ENCODE assay signal across 26 cellular contexts in the genomic region with DNA sequence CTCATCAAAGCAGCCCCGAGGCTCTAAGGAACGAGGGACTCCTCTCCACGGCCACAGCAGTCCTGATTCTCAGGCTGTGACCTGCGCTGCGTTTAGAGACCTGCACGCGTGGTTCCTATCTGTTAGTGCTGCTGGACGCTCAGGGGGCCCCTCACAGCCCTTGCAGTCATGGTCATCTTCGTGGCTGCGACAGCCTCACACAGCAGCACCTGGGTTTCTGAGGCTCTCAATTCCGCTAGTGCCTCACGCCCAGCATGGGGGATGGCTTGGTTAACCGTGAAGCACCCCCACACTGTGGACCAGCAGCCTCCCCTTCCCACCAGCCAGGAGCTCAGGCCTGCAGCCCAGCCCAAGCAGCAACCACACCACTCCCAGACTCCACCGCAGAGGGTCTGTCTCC. TPM values are rescaled to one million over a fixed set of nuclear protein-coding genes. Genes with fewer than 3 reads are reported as not detected.
DNase-seq lines count a peak whose midpoint lies in the region; ATAC-seq, FAIRE-seq and TF ChIP-seq lines count a peak whose summit lies in the region.
"Had no signal": no experiment of that assay in that cellular context is flagged by ENCODE, and none has a peak within 500 bp of the region (broad histone marks: within the 10 kb centered on the region; RNA-seq: fewer than 3 reads in every experiment).

No MANE protein-coding gene starts in this region.

- H3K14ac ChIP-seq in IMR-90 (replicated peaks; ENCODE audit: low read depth, low read length) = no peak overlapping the region

- no peaks in the 10 kb centered on the region for H3K9me1 ChIP-seq in IMR-90 (ENCODE audit: insufficient read depth, low read length)

- FAIRE-seq in HepG2 (lab: Jason Lieb, UNC) = no peak
- FAIRE-seq: H54 had no signal

- no peak overlapping the region for H2BK20ac ChIP-seq in IMR-90 (ENCODE audit: low read depth, low read length)

- ATAC-seq in IMR-90 (ENCODE audit: low read depth) (no peak), HepG2 (no peak)
- ATAC-seq: body of pancreas, esophagus mucosa, foreskin keratinocyte had no signal

- TF ChIP-seq RAD21 in IMR-90 (IDR thresholded peaks at IDR 0.05; ENCODE audit: low read length) = no peak
- TF ChIP-seq RAD21 in HepG2 (CRISPR knock-in tag; IDR thresholded peaks at IDR 0.05) = no peak

- dilution Hi-C loops in IMR-90 (cut with HindIII; ENCODE audit: low sequenced_read_pairs, unreplicated experiment) = no loop called here

- TF ChIP-seq EP300 in HepG2 (IDR thresholded peaks at IDR 0.05; ENCODE audit: low read depth in 2 of 2, low read length in 2 of 2) = no peak
- no peak for TF ChIP-seq EP300 in HepG2 (CRISPR knock-in tag; IDR thresholded peaks at IDR 0.05; ENCODE audit: borderline replicate concordance)

- H3F3A ChIP-seq in MM.1S (ENCODE audit: insufficient read depth, low read length) = no peaks in the 10 kb centered on the region

- H2BK15ac ChIP-seq in IMR-90 (ENCODE audit: low read depth, low read length) = no peak overlapping the region

- no peak overlapping the region for H4K5ac ChIP-seq in IMR-90 (ENCODE audit: low read depth, low read length)

- no peaks in the 10 kb centered on the region; the same call in 1 of the 2 replicates for H4K20me1 ChIP-seq in IMR-90 (ENCODE audit: insufficient read depth, low read length)
- no peaks in the 10 kb centered on the region for H4K20me1 ChIP-seq in HepG2 (ENCODE audit: insufficient read depth, low read length)
- no peaks in the 10 kb centered on the region for H4K20me1 ChIP-seq in MM.1S (ENCODE audit: insufficient read depth, low read length)

- CTCF ChIA-PET in IMR-90 (lab: Yijun Ruan, JAX) (no interaction called here), HepG2 (lab: Yijun Ruan, JAX; ENCODE audit: low intra/inter-chr PET ratio, low total read pairs) (interaction anchor here (3.1 kb wide), 1 partner anchor 188 kb away, joined by 30 read pairs; the partner anchor contains the start of gene FAAP20)

- no peak for TF ChIP-seq POLR2A in IMR-90 (IDR thresholded peaks at IDR 0.05; ENCODE audit: low read depth, low read length)
- no peak for TF ChIP-seq POLR2A in adrenal gland (IDR thresholded peaks at IDR 0.05)
- TF ChIP-seq POLR2A in HepG2 (IDR thresholded peaks at IDR 0.05; ENCODE audit: insufficient read depth in 1 of 2, low read depth in 2 of 2, low read length in 2 of 2) = no peak
- TF ChIP-seq POLR2A in spleen (IDR thresholded peaks at IDR 0.05) = no peak

- DNase-seq in IMR-90 (no peak), adrenal gland (peak in 4 of 7 donors; percentile 4 to 50 (median 12)), HepG2 (ENCODE audit: low spot score) (no peak), spleen (peak; percentile 62), MM.1S (no peak), HPDE6-E6E7 (ENCODE audit: extremely low spot score) (no peak), COLO668 (lab: John Stamatoyannopoulos, UW; ENCODE audit: unreplicated experiment) (no peak)
- DNase-seq: activated CD4-positive, alpha-beta T cell treated with anti-CD3 and anti-CD28 coated beads, Interleukin-2, amount 10 ng/mL, durations not matched to agents 7 days and 5 days; activated naive CD8-positive, alpha-beta T cell treated with anti-CD3 and anti-CD28 coated beads for 36 hours; body of pancreas; effector memory CD4-positive, alpha-beta T cell; EL; foreskin keratinocyte; immature natural killer cell; NCI-H1048; NCI-H187 treated with DMSO at 0.1 percent for 48 hours; NCI-H69; SK-N-SH; stimulated activated CD4-positive, alpha-beta T cell treated with anti-CD3 and anti-CD28 coated beads, Interleukin-2, amount 100 ng/mL, for 48 hours; stimulated activated naive CD4-positive, alpha-beta T cell; T-helper 2 cell had no signal

- H3K56ac ChIP-seq in IMR-90 (ENCODE audit: extremely low read depth, insufficient read depth, low read length) = no peak overlapping the region

- H4K8ac ChIP-seq in IMR-90 (ENCODE audit: low read depth in 2 of 2, low read length in 2 of 2) = no peak overlapping the region

- 77% methylated on average over 10 of the region's 14 CpGs; no CpG with 5 or more reads in 1 of the 2 experiments for WGBS in IMR-90 (ENCODE audit: extremely low coverage in 2 of 2, insufficient read length in 1 of 2), 2 experiments
- WGBS in adrenal gland, 4 donors = 72 to 89% (median 87%) methylated on average over 10 to 14 of the region's 14 CpGs
- 86% methylated on average over 6 of the region's 14 CpGs for WGBS in HepG2 (ENCODE audit: low lambda C conversion rate)
- 84 to 97% (median 92%) methylated on average over 14 of the region's 14 CpGs for WGBS in spleen, 5 donors

- no peak overlapping the region for H4K91ac ChIP-seq in IMR-90 (ENCODE audit: insufficient read depth, low read depth, low read length)

- no peak overlapping the region for H2AK5ac ChIP-seq in IMR-90 (ENCODE audit: low read depth, low read length)

- no peak overlapping the region for H3K4ac ChIP-seq in IMR-90 (ENCODE audit: low read depth, low read length)

- no peaks in the 10 kb centered on the region for H3K9me2 ChIP-seq in MM.1S (replicated peaks; ENCODE audit: insufficient read depth, low read length)
- H3K9me2 ChIP-seq: SK-N-SH had no signal

- in situ Hi-C loops in IMR-90 (cut with MboI; ENCODE audit: low sequenced_read_pairs) (no loop called here), HepG2 (cut with HindIII; ENCODE audit: extremely low pct_ligation_motif_present, low pct_unique_long_range_greater_than_20kb) (loop anchor here (5.0 kb wide), 1 partner anchor 191 kb away; the partner anchor contains the start of gene FAAP20)

- BruUV-seq in IMR-90 (replicated peaks; lab: Mats Ljungman, UMichigan) (no TSS peak), HepG2 (replicated peaks; lab: Mats Ljungman, UMichigan) (TSS peak; percentile 34)

- H3K79me2 ChIP-seq in HepG2 (ENCODE audit: insufficient read depth, low read length) (no peaks in the 10 kb centered on the region), MM.1S (ENCODE audit: low read length) (no peaks in the 10 kb centered on the region)

- TF ChIP-seq CTCF in IMR-90 (conservative IDR thresholded peaks at IDR 0.05; ENCODE audit: low read depth, low read length) (no peak), adrenal gland (IDR thresholded peaks at IDR 0.05) (no peak), HepG2 (CRISPR knock-in tag; IDR thresholded peaks at IDR 0.05) (no peak), spleen (IDR thresholded peaks at IDR 0.05 in 8 of 11, conservative IDR thresholded peaks at IDR 0.05 in 3 of 11) (no peak), MM.1S (IDR thresholded peaks at IDR 0.05; ENCODE audit: low read length) (no peak)

- H3K9ac ChIP-seq in IMR-90 (ENCODE audit: low read depth, low read length) (no peak overlapping the region), HepG2 (ENCODE audit: insufficient read depth, low read depth, low read length) (no peak overlapping the region), MM.1S (ENCODE audit: low read length) (no peak overlapping the region)
- H3K9ac ChIP-seq: SK-N-SH had no signal

- H3K36me3 ChIP-seq in IMR-90 (ENCODE audit: control insufficient read depth, insufficient read depth, low read length) = 0 out of 2 replicates have a peak, but pooled peaks cover 2% of the 10 kb centered on the region
- H3K36me3 ChIP-seq in adrenal gland (replicated peaks in 1 of 2) = peaks cover 0 to 7% of the 10 kb centered on the region in 2 donors
- H3K36me3 ChIP-seq in HepG2 (replicated peaks in 1 of 2; ENCODE audit: control insufficient read depth in 1 of 2, insufficient read depth in 2 of 2, low read length in 2 of 2) = 0 out of 5 replicates have a peak, but pooled peaks cover 0 to 3% of the 10 kb centered on the region in 2 experiments
- peaks cover 0 to 17% (median 0%) of the 10 kb centered on the region in 6 donors for H3K36me3 ChIP-seq in spleen
- no peaks in the 10 kb centered on the region for H3K36me3 ChIP-seq in MM.1S (replicated peaks; ENCODE audit: insufficient read depth, low read length)
- H3K36me3 ChIP-seq: thoracic aorta had no signal

- POLR2A ChIA-PET in IMR-90 (lab: Charles Lee; ENCODE audit: unreplicated experiment) = no interaction called here
- POLR2A ChIA-PET in HepG2 (lab: Yijun Ruan, JAX) = no interaction called here

- intact Hi-C loops in IMR-90 (cut with micrococcal nuclease) = loop anchor here (5.0 kb wide), 1 partner anchor 71 kb away; no protein-coding TSS in a partner anchor
- intact Hi-C loops in adrenal gland (cut with DNase I) = loop anchor here in 1 of 2 donors (2.0 kb wide), 1 partner anchor 187 kb away; no protein-coding TSS in a partner anchor
- intact Hi-C loops in HepG2 (cut with micrococcal nuclease; ENCODE audit: unreplicated experiment) = loop anchor here (5.0 kb wide), 1 partner anchor 71 kb away; no protein-coding TSS in a partner anchor
- intact Hi-C loops in spleen (cut with DNase I; ENCODE audit: low total_unique reads) = loop anchor here (2.0 kb wide), 1 partner anchor 189 kb away; the partner anchor contains the start of gene FAAP20

- H2AK9ac ChIP-seq in IMR-90 (replicated peaks; ENCODE audit: low read depth, low read length, poor library complexity) = peak overlapping the region; percentile 15

- no peak overlapping the region for H3K27ac ChIP-seq in IMR-90 (ENCODE audit: insufficient read depth, low read length)
- no peak overlapping the region for H3K27ac ChIP-seq in adrenal gland
- no peak overlapping the region for H3K27ac ChIP-seq in HepG2 (ENCODE audit: extremely low read length, insufficient read depth, low read length)
- no peak overlapping the region for H3K27ac ChIP-seq in spleen
- no peak overlapping the region for H3K27ac ChIP-seq in MM.1S (ENCODE audit: low read length)
- H3K27ac ChIP-seq: body of pancreas, C4-2B, foreskin keratinocyte, thoracic aorta had no signal

- H2AFZ ChIP-seq in IMR-90 (replicated peaks; ENCODE audit: low read length, poor library complexity) (peak overlapping the region; percentile 19), HepG2 (ENCODE audit: low read length) (no peak overlapping the region), MM.1S (ENCODE audit: low read length) (no peak overlapping the region)

- 0 out of 4 replicates have a peak, but pooled peaks cover 0 to 3% of the 10 kb centered on the region in 2 experiments for H3K79me1 ChIP-seq in IMR-90 (ENCODE audit: low read depth in 1 of 2, low read length in 2 of 2)

- H3K27me3 ChIP-seq in IMR-90 (ENCODE audit: control insufficient read depth, insufficient read depth, low read length) = no peaks in the 10 kb centered on the region
- no peaks in the 10 kb centered on the region for H3K27me3 ChIP-seq in adrenal gland
- H3K27me3 ChIP-seq in HepG2 (ENCODE audit: control insufficient read depth in 1 of 2, insufficient read depth in 2 of 2, low read length in 2 of 2) = no peaks in the 10 kb centered on the region
- H3K27me3 ChIP-seq in spleen (replicated peaks in 1 of 7) = no peaks in the 10 kb centered on the region
- peaks cover 62% of the 10 kb centered on the region for H3K27me3 ChIP-seq in MM.1S (replicated peaks; ENCODE audit: insufficient read depth, low read length)
- H3K27me3 ChIP-seq: body of pancreas, foreskin keratinocyte had no signal

- no peaks in the 10 kb centered on the region for H3K9me3 ChIP-seq in IMR-90 (ENCODE audit: control insufficient read depth, insufficient read depth, low read length)
- no peaks in the 10 kb centered on the region for H3K9me3 ChIP-seq in adrenal gland (replicated peaks in 1 of 3)
- H3K9me3 ChIP-seq in HepG2 (ENCODE audit: low read length) = no peaks in the 10 kb centered on the region
- H3K9me3 ChIP-seq in spleen = no peaks in the 10 kb centered on the region
- H3K9me3 ChIP-seq in MM.1S (replicated peaks; ENCODE audit: insufficient read depth, low read length) = no peaks in the 10 kb centered on the region
- H3K9me3 ChIP-seq: body of pancreas, SK-N-SH, thoracic aorta had no signal

- no peak overlapping the region for H3K23ac ChIP-seq in IMR-90 (ENCODE audit: low read depth, low read length)

- H3K18ac ChIP-seq in IMR-90 (ENCODE audit: low read depth, low read length) = no peak overlapping the region

- H3K4me1 ChIP-seq in IMR-90 (ENCODE audit: control insufficient read depth, insufficient read depth, low read length) (no peaks in the 10 kb centered on the region), adrenal gland (replicated peaks in 1 of 2) (peaks cover 0 to 4% of the 10 kb centered on the region in 2 donors), HepG2 (ENCODE audit: insufficient read depth, low read length) (peaks cover 26% of the 10 kb centered on the region), spleen (peaks cover 0 to 32% (median 15%) of the 10 kb centered on the region in 6 donors), MM.1S (ENCODE audit: low read length) (no peaks in the 10 kb centered on the region)
- H3K4me1 ChIP-seq: foreskin keratinocyte had no signal

- no peak overlapping the region for H2BK120ac ChIP-seq in IMR-90 (ENCODE audit: low read depth, low read length)

- H3K4me2 ChIP-seq in IMR-90 (ENCODE audit: low read depth, low read length) = no peak overlapping the region
- H3K4me2 ChIP-seq in HepG2 (ENCODE audit: low read depth, low read length) = no peak overlapping the region
- H3K4me2 ChIP-seq in MM.1S (ENCODE audit: low read depth, low read length) = no peak overlapping the region
- H3K4me2 ChIP-seq: SK-N-SH, smooth muscle cell had no signal

- H3K4me3 ChIP-seq in IMR-90 (ENCODE audit: insufficient read depth, low read depth, low read length) (no peak overlapping the region), adrenal gland (no peak overlapping the region), HepG2 (replicated peaks in 1 of 3; ENCODE audit: insufficient read depth in 1 of 3, low read depth in 2 of 3, low read length in 3 of 3) (no peak overlapping the region), spleen (no peak overlapping the region), MM.1S (ENCODE audit: low read length) (no peak overlapping the region)
- H3K4me3 ChIP-seq: body of pancreas, smooth muscle cell, thoracic aorta had no signal

- H2BK5ac ChIP-seq in IMR-90 (ENCODE audit: low read depth, low read length, poor library complexity, severe bottlenecking) = no peak overlapping the region

RNA-seq across cellular contexts. Expression of gene MORN1, which starts 7.8 kb away (rescaled TPM):
- 3.0 and 3.6 TPM in 2 replicates for total RNA-seq in IMR-90 (2012; rRNA removed)
- polyA plus RNA-seq in IMR-90 (2012; rRNA removed) = 3.5 and 4.2 TPM in 2 replicates
- polyA plus RNA-seq in IMR-90 (2012; cell fraction: cytosol; rRNA removed) = 2.4 and 3.1 TPM in 2 replicates
- polyA plus RNA-seq in IMR-90 (2012; cell fraction: nucleus; rRNA removed; ENCODE audit: low replicate concordance) = 12.6 and 13.7 TPM in 2 replicates
- total RNA-seq in adrenal gland = 10 to 100 TPM in 3 of 8 donors, 1 to 10 TPM in 5; 5.6 to 14.1 (median 9.1) TPM
- polyA plus RNA-seq in adrenal gland = 10 to 100 TPM in 1 of 3 donors, 1 to 10 TPM in 2; 1.8 to 12.1 (median 5.9) TPM
- 3.9 and 6.5 TPM in 2 replicates for total RNA-seq in HepG2 (2016; rRNA removed; fragmentation: Illumina TruSeq; extraction: Trizol)
- 1.5 and 2.2 TPM in 2 replicates for total RNA-seq in HepG2 (2016; cell fraction: cytosol; rRNA removed; fragmentation: Illumina TruSeq; extraction: Trizol; ENCODE audit: low read depth)
- total RNA-seq in HepG2 (2016; cell fraction: insoluble cytoplasmic fraction; rRNA removed; fragmentation: Illumina TruSeq; extraction: Trizol) = 3.5 and 5.4 TPM in 2 replicates
- total RNA-seq in HepG2 (2016; cell fraction: membrane; rRNA removed; fragmentation: Illumina TruSeq; extraction: Trizol) = 1.7 and 1.8 TPM in 2 replicates
- total RNA-seq in HepG2 (2016; cell fraction: nucleus; rRNA removed; fragmentation: Illumina TruSeq; extraction: Trizol) = 6.4 and 6.8 TPM in 2 replicates
- 2.6 and 3.1 TPM in 2 replicates for polyA plus RNA-seq in HepG2 (2011; rRNA removed)
- polyA plus RNA-seq in HepG2 (2011; cell fraction: cytosol; rRNA removed) = 2.5 and 3.1 TPM in 2 replicates
- 7.8 and 8.8 TPM in 2 replicates for polyA plus RNA-seq in HepG2 (2011; cell fraction: nucleus; rRNA removed)
- 1.3 and 1.7 TPM in 2 replicates for polyA plus RNA-seq in HepG2 (2012)
- polyA plus RNA-seq in HepG2 (2016; cell fraction: cytosol; fragmentation: Illumina TruSeq; extraction: Trizol; ENCODE audit: low read depth) = 0.84 and 1.9 TPM in 2 replicates
- 2.3 and 3.3 TPM in 2 replicates for polyA plus RNA-seq in HepG2 (2016; cell fraction: insoluble cytoplasmic fraction; fragmentation: Illumina TruSeq; extraction: Trizol; ENCODE audit: low read depth)
- 0.73 and 1.3 TPM in 2 replicates for polyA plus RNA-seq in HepG2 (2016; cell fraction: membrane; fragmentation: Illumina TruSeq; extraction: Trizol; ENCODE audit: low read depth)
- polyA plus RNA-seq in HepG2 (2016; cell fraction: nucleus; fragmentation: Illumina TruSeq; extraction: Trizol; ENCODE audit: insufficient read depth, low read depth) = 8.2 and 9.2 TPM in 2 replicates
- 6.7 and 28.4 TPM in 2 replicates for polyA minus RNA-seq in HepG2 (2011; rRNA and poly(A)+ RNA removed; ENCODE audit: low replicate concordance)
- 1.3 and 3.0 TPM in 2 replicates for polyA minus RNA-seq in HepG2 (2011; cell fraction: cytosol; rRNA and poly(A)+ RNA removed)
- 7.5 and 8.9 TPM in 2 replicates for polyA minus RNA-seq in HepG2 (2011; cell fraction: nucleus; rRNA and poly(A)+ RNA removed)
- 10 to 100 TPM in 2 of 7 donors, 1 to 10 TPM in 5; 5.9 to 13.5 (median 8.4) TPM for total RNA-seq in spleen
- 1 to 10 TPM; 1.9 to 5.8 (median 2.2) TPM for polyA plus RNA-seq in spleen

RNA-seq across cellular contexts. Expression of gene RER1, which starts 8.1 kb away (rescaled TPM):
- total RNA-seq in IMR-90 (2012; rRNA removed) = 47.1 and 51.7 TPM in 2 replicates
- 232 and 240 TPM in 2 replicates for polyA plus RNA-seq in IMR-90 (2012; rRNA removed)
- polyA plus RNA-seq in IMR-90 (2012; cell fraction: cytosol; rRNA removed) = 56.5 and 249 TPM in 2 replicates
- 139 and 335 TPM in 2 replicates for polyA plus RNA-seq in IMR-90 (2012; cell fraction: nucleus; rRNA removed; ENCODE audit: low replicate concordance)
- total RNA-seq in adrenal gland = 100 to 1,000 TPM; 106 to 268 (median 179) TPM
- 100 to 1,000 TPM; 149 to 345 (median 150) TPM for polyA plus RNA-seq in adrenal gland
- total RNA-seq in HepG2 (2016; rRNA removed; fragmentation: Illumina TruSeq; extraction: Trizol) = 83.9 and 128 TPM in 2 replicates
- total RNA-seq in HepG2 (2016; cell fraction: cytosol; rRNA removed; fragmentation: Illumina TruSeq; extraction: Trizol; ENCODE audit: low read depth) = 51.3 and 72.8 TPM in 2 replicates
- 89.5 and 137 TPM in 2 replicates for total RNA-seq in HepG2 (2016; cell fraction: insoluble cytoplasmic fraction; rRNA removed; fragmentation: Illumina TruSeq; extraction: Trizol)
- 77.4 and 86.1 TPM in 2 replicates for total RNA-seq in HepG2 (2016; cell fraction: membrane; rRNA removed; fragmentation: Illumina TruSeq; extraction: Trizol)
- total RNA-seq in HepG2 (2016; cell fraction: nucleus; rRNA removed; fragmentation: Illumina TruSeq; extraction: Trizol) = 76.0 and 95.5 TPM in 2 replicates
- 135 and 164 TPM in 2 replicates for polyA plus RNA-seq in HepG2 (2011; rRNA removed)
- polyA plus RNA-seq in HepG2 (2011; cell fraction: cytosol; rRNA removed) = 82.7 and 131 TPM in 2 replicates
- 155 and 197 TPM in 2 replicates for polyA plus RNA-seq in HepG2 (2011; cell fraction: nucleus; rRNA removed)
- 64.5 and 73.8 TPM in 2 replicates for polyA plus RNA-seq in HepG2 (2012)
- polyA plus RNA-seq in HepG2 (2016; cell fraction: cytosol; fragmentation: Illumina TruSeq; extraction: Trizol; ENCODE audit: low read depth) = 84.3 and 98.6 TPM in 2 replicates
- polyA plus RNA-seq in HepG2 (2016; cell fraction: insoluble cytoplasmic fraction; fragmentation: Illumina TruSeq; extraction: Trizol; ENCODE audit: low read depth) = 87.8 and 97.0 TPM in 2 replicates
- 69.1 and 85.3 TPM in 2 replicates for polyA plus RNA-seq in HepG2 (2016; cell fraction: membrane; fragmentation: Illumina TruSeq; extraction: Trizol; ENCODE audit: low read depth)
- 191 and 194 TPM in 2 replicates for polyA plus RNA-seq in HepG2 (2016; cell fraction: nucleus; fragmentation: Illumina TruSeq; extraction: Trizol; ENCODE audit: insufficient read depth, low read depth)
- polyA minus RNA-seq in HepG2 (2011; rRNA and poly(A)+ RNA removed; ENCODE audit: low replicate concordance) = 95.9 and 234 TPM in 2 replicates
- 32.9 and 45.5 TPM in 2 replicates for polyA minus RNA-seq in HepG2 (2011; cell fraction: cytosol; rRNA and poly(A)+ RNA removed)
- 23.3 and 29.3 TPM in 2 replicates for polyA minus RNA-seq in HepG2 (2011; cell fraction: nucleus; rRNA and poly(A)+ RNA removed)
- total RNA-seq in spleen = 100 to 1,000 TPM in 3 of 7 donors, 10 to 100 TPM in 4; 70.1 to 131 (median 91.8) TPM
- polyA plus RNA-seq in spleen = 10 to 100 TPM; 51.1 to 77.0 (median 68.7) TPM

RNA-seq across cellular contexts. Expression of gene PEX10, which starts 28.8 kb away (rescaled TPM):
- total RNA-seq in IMR-90 (2012; rRNA removed) (18.9 and 19.7 TPM in 2 replicates), adrenal gland (10 to 100 TPM; 32.4 to 81.5 (median 44.4) TPM), HepG2 (2016; rRNA removed; fragmentation: Illumina TruSeq; extraction: Trizol) (38.3 and 39.6 TPM in 2 replicates), spleen (10 to 100 TPM; 10.2 to 18.9 (median 16.3) TPM)
- polyA plus RNA-seq in IMR-90 (2012; rRNA removed) (16.9 and 19.4 TPM in 2 replicates), adrenal gland (10 to 100 TPM; 25.3 to 53.8 (median 43.8) TPM), HepG2 (2011; rRNA removed) (16.1 and 21.0 TPM in 2 replicates), spleen (10 to 100 TPM; 12.5 to 19.1 (median 13.0) TPM)
- 16.4 and 25.8 TPM in 2 replicates for polyA plus RNA-seq in IMR-90 (2012; cell fraction: cytosol; rRNA removed)
- 21.3 and 37.5 TPM in 2 replicates for polyA plus RNA-seq in IMR-90 (2012; cell fraction: nucleus; rRNA removed; ENCODE audit: low replicate concordance)
- total RNA-seq in HepG2 (2016; cell fraction: cytosol; rRNA removed; fragmentation: Illumina TruSeq; extraction: Trizol; ENCODE audit: low read depth) = 20.2 and 25.8 TPM in 2 replicates
- total RNA-seq in HepG2 (2016; cell fraction: insoluble cytoplasmic fraction; rRNA removed; fragmentation: Illumina TruSeq; extraction: Trizol) = 37.8 and 38.9 TPM in 2 replicates
- 53.4 and 59.7 TPM in 2 replicates for total RNA-seq in HepG2 (2016; cell fraction: membrane; rRNA removed; fragmentation: Illumina TruSeq; extraction: Trizol)
- total RNA-seq in HepG2 (2016; cell fraction: nucleus; rRNA removed; fragmentation: Illumina TruSeq; extraction: Trizol) = 27.1 and 27.5 TPM in 2 replicates
- polyA plus RNA-seq in HepG2 (2011; cell fraction: cytosol; rRNA removed) = 16.3 and 20.9 TPM in 2 replicates
- polyA plus RNA-seq in HepG2 (2011; cell fraction: nucleus; rRNA removed) = 49.0 and 57.5 TPM in 2 replicates
- 13.3 and 14.5 TPM in 2 replicates for polyA plus RNA-seq in HepG2 (2012)
- 27.1 and 37.0 TPM in 2 replicates for polyA plus RNA-seq in HepG2 (2016; cell fraction: cytosol; fragmentation: Illumina TruSeq; extraction: Trizol; ENCODE audit: low read depth)
- 36.5 and 40.8 TPM in 2 replicates for polyA plus RNA-seq in HepG2 (2016; cell fraction: insoluble cytoplasmic fraction; fragmentation: Illumina TruSeq; extraction: Trizol; ENCODE audit: low read depth)
- polyA plus RNA-seq in HepG2 (2016; cell fraction: membrane; fragmentation: Illumina TruSeq; extraction: Trizol; ENCODE audit: low read depth) = 47.4 and 49.9 TPM in 2 replicates
- polyA plus RNA-seq in HepG2 (2016; cell fraction: nucleus; fragmentation: Illumina TruSeq; extraction: Trizol; ENCODE audit: insufficient read depth, low read depth) = 44.7 and 46.3 TPM in 2 replicates
- 15.3 and 46.5 TPM in 2 replicates for polyA minus RNA-seq in HepG2 (2011; rRNA and poly(A)+ RNA removed; ENCODE audit: low replicate concordance)
- polyA minus RNA-seq in HepG2 (2011; cell fraction: cytosol; rRNA and poly(A)+ RNA removed) = 9.7 and 12.0 TPM in 2 replicates
- 18.4 and 20.1 TPM in 2 replicates for polyA minus RNA-seq in HepG2 (2011; cell fraction: nucleus; rRNA and poly(A)+ RNA removed)

Comparison
In these comparisons a context has a peak if more than half of its experiments do, and no peak if none do; other contexts are left out.
1. DNase-seq: peak in adrenal gland (4 of 7) and spleen (single experiment); none in IMR-90 (single experiment), HepG2 (single experiment), MM.1S (single experiment), HPDE6-E6E7 (single experiment) and COLO668 (single experiment).